Comparison of ENCODE assay signal across 8 cellular contexts in the genomic region with DNA sequence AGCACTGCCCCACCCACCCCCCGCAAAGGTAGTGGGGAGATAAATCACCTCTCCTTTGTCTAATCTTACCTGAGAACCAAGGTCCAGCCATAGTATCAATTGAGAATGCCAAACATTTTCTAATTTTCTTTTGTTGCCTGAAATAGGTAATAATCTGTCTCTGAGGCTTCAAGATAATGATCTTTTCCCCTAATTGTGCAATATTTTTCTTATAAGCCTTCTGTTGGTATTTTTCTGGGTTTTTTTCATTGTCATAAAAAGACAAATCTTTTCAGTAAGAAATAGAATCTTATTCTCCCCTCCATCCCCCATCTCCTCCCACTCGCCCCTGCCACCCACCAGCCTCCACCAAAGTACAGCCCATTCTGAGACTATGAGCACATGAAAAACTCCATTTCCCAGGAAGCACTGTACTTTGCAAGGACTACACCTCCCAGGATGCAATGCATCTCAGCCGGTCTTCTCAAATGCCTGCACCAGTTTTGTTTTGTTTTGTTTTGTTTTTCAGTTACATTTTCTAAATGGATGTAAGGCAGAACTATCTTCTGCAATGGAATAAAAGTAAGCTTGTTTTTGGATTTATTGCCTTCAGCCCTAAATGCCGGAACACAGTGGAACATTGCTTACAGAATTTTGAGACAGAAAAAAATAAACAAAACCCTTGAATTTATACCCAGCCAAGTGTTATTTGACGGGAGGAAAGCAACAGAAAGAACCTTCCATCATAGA.
DNase-seq lines count a peak whose midpoint lies in the region; ATAC-seq and TF ChIP-seq lines count a peak whose summit lies in the region.

No MANE protein-coding gene starts in this region.

- TF ChIP-seq EP300 in suprapubic skin (IDR thresholded peaks at IDR 0.05) = no peak

- H3K36me3 ChIP-seq in suprapubic skin = no peaks in the 10 kb centered on the region

- DNase-seq in AG09319 (ENCODE audit: extremely low read depth, low read depth) = peak; percentile 32
- peak; percentile 70 for DNase-seq in NCI-H2029 treated with DMSO at 0.1 percent for 48 hours (lab: John Stamatoyannopoulos, UW)
- DNase-seq in amygdala (lab: John Stamatoyannopoulos, UW) = peak in 32 of 56 donors; percentile 1 to 64 (median 12)
- DNase-seq in iPS-NIHi11 (ENCODE audit: low spot score) = peak; percentile 71
- DNase-seq in suprapubic skin (ENCODE audit: low spot score in 2 of 2) = no peak
- DNase-seq in activated CD4-positive, alpha-beta T cell treated with anti-CD3 and anti-CD28 coated beads, Interleukin-2, amount 50 U/mL, for 4 hours = no peak

- H3K9me3 ChIP-seq in suprapubic skin = no peaks in the 10 kb centered on the region

- no peaks in the 10 kb centered on the region for H3K27me3 ChIP-seq in suprapubic skin

- TF ChIP-seq CTCF in AG09319 (IDR thresholded peaks at IDR 0.05; ENCODE audit: low read depth, low read length) = no peak
- TF ChIP-seq CTCF in suprapubic skin (IDR thresholded peaks at IDR 0.05) = no peak

- peak overlapping the region; percentile 10 for H3K27ac ChIP-seq in suprapubic skin

- peak overlapping the region; percentile 37 for H3K4me3 ChIP-seq in suprapubic skin

- TF ChIP-seq POLR2A in suprapubic skin (IDR thresholded peaks at IDR 0.05) = no peak

- ATAC-seq in GM18517 (IDR thresholded peaks at IDR 0.05; ENCODE audit: unreplicated experiment) (peak; percentile 99), HG02852 (IDR thresholded peaks at IDR 0.05; ENCODE audit: unreplicated experiment) (peak; percentile 100)

- 38% methylated on average over 5 of the region's 5 CpGs for WGBS in suprapubic skin

- peaks cover 8% of the 10 kb centered on the region for H3K4me1 ChIP-seq in suprapubic skin

Comparison
In these comparisons a context has a peak if more than half of its experiments do, and no peak if none do; other contexts are left out.
1. DNase-seq: peak in AG09319 (single experiment), NCI-H2029 treated with DMSO at 0.1 percent for 48 hours (single experiment), amygdala (32 of 56) and iPS-NIHi11 (single experiment); none in suprapubic skin (0 of 2) and activated CD4-positive, alpha-beta T cell treated with anti-CD3 and anti-CD28 coated beads, Interleukin-2, amount 50 U/mL, for 4 hours (0 of 2).